Comparison of ENCODE assay signal across 1 cellular context in the genomic region with DNA sequence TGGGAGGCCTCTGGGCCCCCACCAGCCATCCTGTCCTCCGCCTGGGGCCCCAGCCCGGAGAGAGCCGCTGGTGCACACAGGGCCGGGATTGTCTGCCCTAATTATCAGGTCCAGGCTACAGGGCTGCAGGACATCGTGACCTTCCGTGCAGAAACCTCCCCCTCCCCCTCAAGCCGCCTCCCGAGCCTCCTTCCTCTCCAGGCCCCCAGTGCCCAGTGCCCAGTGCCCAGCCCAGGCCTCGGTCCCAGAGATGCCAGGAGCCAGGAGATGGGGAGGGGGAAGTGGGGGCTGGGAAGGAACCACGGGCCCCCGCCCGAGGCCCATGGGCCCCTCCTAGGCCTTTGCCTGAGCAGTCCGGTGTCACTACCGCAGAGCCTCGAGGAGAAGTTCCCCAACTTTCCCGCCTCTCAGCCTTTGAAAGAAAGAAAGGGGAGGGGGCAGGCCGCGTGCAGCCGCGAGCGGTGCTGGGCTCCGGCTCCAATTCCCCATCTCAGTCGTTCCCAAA.
TF ChIP-seq lines count a peak whose summit lies in the region.

No MANE protein-coding gene starts in this region.

TF ChIP-seq in HCT116, 20 proteins besides CTCF, POLR2A, EP300 and RAD21 (continued from another document):
- TF ChIP-seq, protein P1, sequence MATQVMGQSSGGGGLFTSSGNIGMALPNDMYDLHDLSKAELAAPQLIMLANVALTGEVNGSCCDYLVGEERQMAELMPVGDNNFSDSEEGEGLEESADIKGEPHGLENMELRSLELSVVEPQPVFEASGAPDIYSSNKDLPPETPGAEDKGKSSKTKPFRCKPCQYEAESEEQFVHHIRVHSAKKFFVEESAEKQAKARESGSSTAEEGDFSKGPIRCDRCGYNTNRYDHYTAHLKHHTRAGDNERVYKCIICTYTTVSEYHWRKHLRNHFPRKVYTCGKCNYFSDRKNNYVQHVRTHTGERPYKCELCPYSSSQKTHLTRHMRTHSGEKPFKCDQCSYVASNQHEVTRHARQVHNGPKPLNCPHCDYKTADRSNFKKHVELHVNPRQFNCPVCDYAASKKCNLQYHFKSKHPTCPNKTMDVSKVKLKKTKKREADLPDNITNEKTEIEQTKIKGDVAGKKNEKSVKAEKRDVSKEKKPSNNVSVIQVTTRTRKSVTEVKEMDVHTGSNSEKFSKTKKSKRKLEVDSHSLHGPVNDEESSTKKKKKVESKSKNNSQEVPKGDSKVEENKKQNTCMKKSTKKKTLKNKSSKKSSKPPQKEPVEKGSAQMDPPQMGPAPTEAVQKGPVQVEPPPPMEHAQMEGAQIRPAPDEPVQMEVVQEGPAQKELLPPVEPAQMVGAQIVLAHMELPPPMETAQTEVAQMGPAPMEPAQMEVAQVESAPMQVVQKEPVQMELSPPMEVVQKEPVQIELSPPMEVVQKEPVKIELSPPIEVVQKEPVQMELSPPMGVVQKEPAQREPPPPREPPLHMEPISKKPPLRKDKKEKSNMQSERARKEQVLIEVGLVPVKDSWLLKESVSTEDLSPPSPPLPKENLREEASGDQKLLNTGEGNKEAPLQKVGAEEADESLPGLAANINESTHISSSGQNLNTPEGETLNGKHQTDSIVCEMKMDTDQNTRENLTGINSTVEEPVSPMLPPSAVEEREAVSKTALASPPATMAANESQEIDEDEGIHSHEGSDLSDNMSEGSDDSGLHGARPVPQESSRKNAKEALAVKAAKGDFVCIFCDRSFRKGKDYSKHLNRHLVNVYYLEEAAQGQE (IDR thresholded peaks at IDR 0.05; ENCODE audit: low read depth) = no peak
- TF ChIP-seq ZFX (IDR thresholded peaks at IDR 0.05) = peak; percentile 46; the same call in 1 of the 2 replicates
- TF ChIP-seq, protein P2, sequence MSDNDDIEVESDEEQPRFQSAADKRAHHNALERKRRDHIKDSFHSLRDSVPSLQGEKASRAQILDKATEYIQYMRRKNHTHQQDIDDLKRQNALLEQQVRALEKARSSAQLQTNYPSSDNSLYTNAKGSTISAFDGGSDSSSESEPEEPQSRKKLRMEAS (IDR thresholded peaks at IDR 0.05) = no peak
- TF ChIP-seq ELF1 (IDR thresholded peaks at IDR 0.05; ENCODE audit: borderline replicate concordance, low read depth) = no peak
- TF ChIP-seq, protein P3, sequence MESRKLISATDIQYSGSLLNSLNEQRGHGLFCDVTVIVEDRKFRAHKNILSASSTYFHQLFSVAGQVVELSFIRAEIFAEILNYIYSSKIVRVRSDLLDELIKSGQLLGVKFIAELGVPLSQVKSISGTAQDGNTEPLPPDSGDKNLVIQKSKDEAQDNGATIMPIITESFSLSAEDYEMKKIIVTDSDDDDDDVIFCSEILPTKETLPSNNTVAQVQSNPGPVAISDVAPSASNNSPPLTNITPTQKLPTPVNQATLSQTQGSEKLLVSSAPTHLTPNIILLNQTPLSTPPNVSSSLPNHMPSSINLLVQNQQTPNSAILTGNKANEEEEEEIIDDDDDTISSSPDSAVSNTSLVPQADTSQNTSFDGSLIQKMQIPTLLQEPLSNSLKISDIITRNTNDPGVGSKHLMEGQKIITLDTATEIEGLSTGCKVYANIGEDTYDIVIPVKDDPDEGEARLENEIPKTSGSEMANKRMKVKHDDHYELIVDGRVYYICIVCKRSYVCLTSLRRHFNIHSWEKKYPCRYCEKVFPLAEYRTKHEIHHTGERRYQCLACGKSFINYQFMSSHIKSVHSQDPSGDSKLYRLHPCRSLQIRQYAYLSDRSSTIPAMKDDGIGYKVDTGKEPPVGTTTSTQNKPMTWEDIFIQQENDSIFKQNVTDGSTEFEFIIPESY (IDR thresholded peaks at IDR 0.05; ENCODE audit: extremely low read depth, insufficient replicate concordance, low read length) = no peak
- no peak; the same call in 1 of the 2 replicates for TF ChIP-seq POLR2AphosphoS5 (IDR thresholded peaks at IDR 0.05; ENCODE audit: low read depth, low read length)
- TF ChIP-seq SP1 (IDR thresholded peaks at IDR 0.05; ENCODE audit: low read depth) = no peak
- no peak for TF ChIP-seq EGR1 (IDR thresholded peaks at IDR 0.05; ENCODE audit: low read depth)
- TF ChIP-seq EZH2phosphoT487 (IDR thresholded peaks at IDR 0.05; ENCODE audit: borderline replicate concordance) = no peak
- TF ChIP-seq, protein P4, sequence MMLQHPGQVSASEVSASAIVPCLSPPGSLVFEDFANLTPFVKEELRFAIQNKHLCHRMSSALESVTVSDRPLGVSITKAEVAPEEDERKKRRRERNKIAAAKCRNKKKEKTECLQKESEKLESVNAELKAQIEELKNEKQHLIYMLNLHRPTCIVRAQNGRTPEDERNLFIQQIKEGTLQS (IDR thresholded peaks at IDR 0.05) = no peak
- TF ChIP-seq CEBPB (IDR thresholded peaks at IDR 0.05; ENCODE audit: low read depth) = no peak
